ENCODE assay signal across 20 cellular contexts in genomic region chr9:38090170-38090569, GRCh38. TPM values are rescaled to one million over a fixed set of nuclear protein-coding genes. Genes with fewer than 3 reads are reported as not detected.
A peak's percentile ranks its signal among the peaks of the same experiment; 100 is the strongest.
DNase-seq lines count a peak whose midpoint lies in the region; ATAC-seq, FAIRE-seq and TF ChIP-seq lines count a peak whose summit lies in the region.
"Had no signal": no experiment of that assay in that cellular context is flagged by ENCODE, and none has a peak within 500 bp of the region (broad histone marks: within the 10 kb centered on the region; RNA-seq: fewer than 3 reads in every experiment).

No MANE protein-coding gene starts in this region.

- peaks cover 31% of the 10 kb centered on the region for H3K4me1 Mint-ChIP-seq in GM23338

- TF ChIP-seq POLR2A in K562 (conservative IDR thresholded peaks at IDR 0.05) (no peak), spleen (IDR thresholded peaks at IDR 0.05) (no peak)

- no peak overlapping the region for H3K4me3 Mint-ChIP-seq in GM23338
- H3K4me3 Mint-ChIP-seq: CD4-positive, alpha-beta T cell had no signal

- H3K27ac Mint-ChIP-seq in GM23338, result no peak overlapping the region
- H3K27ac Mint-ChIP-seq: CD4-positive, alpha-beta T cell had no signal

- no peak for TF ChIP-seq EP300 in K562 (IDR thresholded peaks at IDR 0.05; ENCODE audit: low read length)

- H3K27ac ChIP-seq in GM23338 (ENCODE audit: low read depth) (no peak overlapping the region), K562 (ENCODE audit: extremely low read depth, low read depth, low read length) (no peak overlapping the region), spleen (no peak overlapping the region)
- H3K27ac ChIP-seq: BLaER1, SJSA1 had no signal

- H3K4me1 ChIP-seq in GM23338 (ENCODE audit: insufficient read depth), result peaks cover 13% of the 10 kb centered on the region; the same call in 1 of the 2 replicates
- H3K4me1 ChIP-seq in K562 (replicated peaks in 1 of 2; ENCODE audit: control insufficient read depth in 2 of 2, insufficient read depth in 2 of 2, low read length in 2 of 2), result no peaks in the 10 kb centered on the region
- peaks cover 0 to 16% (median 3%) of the 10 kb centered on the region in 6 donors for H3K4me1 ChIP-seq in spleen
- H3K4me1 ChIP-seq: SJSA1 had no signal

- H3K27me3 ChIP-seq in GM23338 (ENCODE audit: insufficient read depth), result no peaks in the 10 kb centered on the region
- H3K27me3 ChIP-seq in K562 (ENCODE audit: control insufficient read depth in 2 of 2, insufficient read depth in 2 of 2, low read length in 2 of 2), result peaks cover 0 to 9% of the 10 kb centered on the region in 2 experiments; a peak in 3 of 5 replicates
- H3K27me3 ChIP-seq in spleen (replicated peaks in 1 of 7), result no peaks in the 10 kb centered on the region
- H3K27me3 ChIP-seq: BLaER1, SJSA1 had no signal

- H3K36me3 Mint-ChIP-seq in GM23338 (ENCODE audit: low read depth), result no peaks in the 10 kb centered on the region

- POLR2A ChIA-PET in K562 (lab: Yijun Ruan, JAX), result interaction anchor here (1.2 kb wide), 1 partner anchor 11 kb away, joined by 3 read pairs; no protein-coding TSS in a partner anchor

- TF ChIP-seq CTCF in GM12865 (IDR thresholded peaks at IDR 0.05; ENCODE audit: insufficient read depth, low read depth, low read length, missing control alignments), result no peak
- no peak for TF ChIP-seq CTCF in GM23338 (conservative IDR thresholded peaks at IDR 0.05; ENCODE audit: low read depth in 2 of 2)
- no peak for TF ChIP-seq CTCF in K562 (IDR thresholded peaks at IDR 0.05 in 2 of 3, conservative IDR thresholded peaks at IDR 0.05 in 1 of 3; ENCODE audit: insufficient read depth in 2 of 3, low read depth in 1 of 3, low read length in 3 of 3)
- no peak for TF ChIP-seq CTCF in spleen (IDR thresholded peaks at IDR 0.05 in 8 of 11, conservative IDR thresholded peaks at IDR 0.05 in 3 of 11)

- 5% methylated on average over 9 of the region's 9 CpGs for WGBS in K562 (ENCODE audit: insufficient coverage, low coverage, missing lambda C conversion rate)
- 68 to 79% (median 72%) methylated on average over 9 of the region's 9 CpGs for WGBS in spleen, 5 donors

- in situ Hi-C loops in K562 (cut with MboI), result no loop called here

- ATAC-seq in GM23338 (no peak), K562 (no peak), SK-N-SH treated with all-trans-retinoic acid at 6 μM for 48 hours (no peak)
- ATAC-seq: Panc1 had no signal

- no peaks in the 10 kb centered on the region for H3K9me3 Mint-ChIP-seq in GM23338
- H3K9me3 Mint-ChIP-seq: CD4-positive, alpha-beta T cell had no signal

- no peaks in the 10 kb centered on the region for H3F3A ChIP-seq in GM23338 (replicated peaks; ENCODE audit: low read depth)

- H3K27me3 Mint-ChIP-seq in GM23338 (ENCODE audit: insufficient read depth, low read depth, poor library complexity), result peaks cover 9% of the 10 kb centered on the region

- H3K9ac ChIP-seq in K562 (ENCODE audit: insufficient read depth in 1 of 2, low read depth in 2 of 2, low read length in 2 of 2), result no peak overlapping the region
- H3K9ac ChIP-seq: BLaER1 had no signal

- H4K20me1 ChIP-seq in GM23338 (replicated peaks; ENCODE audit: insufficient read depth), result no peaks in the 10 kb centered on the region
- H4K20me1 ChIP-seq in K562 (replicated peaks; ENCODE audit: control insufficient read depth, insufficient read depth, low read length), result no peaks in the 10 kb centered on the region
- H4K20me1 ChIP-seq: BLaER1 had no signal

- DNase-seq in GM12865 (ENCODE audit: low read depth) (peak; percentile 81), GM23338 (ENCODE audit: low spot score) (no peak), K562 (ENCODE audit: extremely low read depth in 1 of 4, low spot score in 3 of 4) (no peak), spleen (peak; percentile 25), midbrain (lab: John Stamatoyannopoulos, UW) (no peak), NCI-H2171 treated with DMSO at 0.1 percent for 48 hours (lab: John Stamatoyannopoulos, UW) (no peak)
- DNase-seq: CD4-positive, alpha-beta T cell; COR-L47; DMS 273 treated with DMSO at 0.1 percent for 48 hours; DMS79 treated with DMSO at 0.1 percent for 48 hours; Kasumi-1; NCI-H1417; NCI-H187; NCI-H69; NK-92 treated with Interleukin-12 subunit alpha and Interleukin-12 subunit beta, amount 100 ng/mL, for 24 hours had no signal

- no peaks in the 10 kb centered on the region for H3K9me1 ChIP-seq in K562 (ENCODE audit: control insufficient read depth, insufficient read depth, low read length)

- CTCF ChIA-PET in K562 (lab: Yijun Ruan, JAX; ENCODE audit: low intra/inter-chr PET ratio), result interaction anchor here (0.7 to 1.1 kb wide), 3 partner anchors 20 to 749 kb away, joined by 3 to 4 read pairs (median 3); no protein-coding TSS in a partner anchor

- no peaks in the 10 kb centered on the region for H3K36me3 ChIP-seq in GM23338 (ENCODE audit: insufficient read depth)
- no peaks in the 10 kb centered on the region for H3K36me3 ChIP-seq in K562 (ENCODE audit: control insufficient read depth, insufficient read depth, low read length)
- no peaks in the 10 kb centered on the region for H3K36me3 ChIP-seq in spleen
- H3K36me3 ChIP-seq: BLaER1, SJSA1 had no signal

- peak overlapping the region; percentile 74; the same call in 1 of the 2 replicates for H2AFZ ChIP-seq in GM23338
- H2AFZ ChIP-seq in K562 (ENCODE audit: low read depth, low read length), result no peak overlapping the region

- no TSS peak for BruUV-seq in K562 (replicated peaks; lab: Mats Ljungman, UMichigan)

- H3K4me3 ChIP-seq in GM12865 (ENCODE audit: low read depth, low read length) (no peak overlapping the region), GM23338 (no peak overlapping the region), K562 (no peak overlapping the region), spleen (no peak overlapping the region)
- H3K4me3 ChIP-seq: BLaER1, SJSA1 had no signal

- no peaks in the 10 kb centered on the region for H3K9me3 ChIP-seq in K562 (replicated peaks; ENCODE audit: control insufficient read depth, insufficient read depth, low read depth, low read length)
- no peaks in the 10 kb centered on the region for H3K9me3 ChIP-seq in spleen
- H3K9me3 ChIP-seq: BLaER1, SJSA1 had no signal

- no peaks in the 10 kb centered on the region for H3K9me2 ChIP-seq in GM23338 (ENCODE audit: insufficient read depth)

- FAIRE-seq in K562 (lab: Jason Lieb, UNC), result no peak
- FAIRE-seq: H1 had no signal

- TF ChIP-seq RAD21 in K562 (CRISPR knock-in tag; conservative IDR thresholded peaks at IDR 0.05 in 1 of 2, IDR thresholded peaks at IDR 0.05 in 1 of 2), result no peak

- intact Hi-C loops in K562 (cut with micrococcal nuclease) (no loop called here), spleen (cut with DNase I; ENCODE audit: low total_unique reads) (no loop called here)

- no peaks in the 10 kb centered on the region for H3K79me2 ChIP-seq in GM23338 (replicated peaks; ENCODE audit: insufficient read depth)
- no peaks in the 10 kb centered on the region for H3K79me2 ChIP-seq in K562 (ENCODE audit: control insufficient read depth, insufficient read depth, low read length)

- H3K4me2 ChIP-seq in GM23338 (peak overlapping the region; percentile 43; the same call in 1 of the 2 replicates), K562 (ENCODE audit: insufficient read depth, low read length) (no peak overlapping the region)
- H3K4me2 ChIP-seq: BLaER1 had no signal

TF ChIP-seq in GM23338, 12 proteins besides CTCF, POLR2A, EP300 and RAD21:
- TF ChIP-seq CREB1 (CRISPR knock-in tag; IDR thresholded peaks at IDR 0.05; ENCODE audit: low read depth) (no peak), EZH2 (IDR thresholded peaks at IDR 0.05; ENCODE audit: low read depth, unreplicated experiment) (no peak)

TF ChIP-seq in K562, 482 proteins besides CTCF, POLR2A, EP300 and RAD21 (continues in another document):
- TF ChIP-seq ZNF316 (IDR thresholded peaks at IDR 0.05) (peak; percentile 58; the same call in 1 of the 2 replicates), ZNF764 (CRISPR knock-in tag; IDR thresholded peaks at IDR 0.05; ENCODE audit: low read depth) (no peak), MAFG (tag; conservative IDR thresholded peaks at IDR 0.05) (0 out of 2 replicates have a peak, but pooled peaks have one; percentile 7), MEIS2 (IDR thresholded peaks at IDR 0.05; ENCODE audit: partially characterized antibody) (peak; percentile 35), HMGN3 (IDR thresholded peaks at IDR 0.05; ENCODE audit: borderline replicate concordance, extremely low read depth, insufficient read length, low read depth, low read length) (no peak)

TF ChIP-seq in SK-N-SH treated with all-trans-retinoic acid at 6 μM for 48 hours, 23 proteins besides CTCF, POLR2A, EP300 and RAD21 (continues in another document):
- TF ChIP-seq SNAI2 (CRISPR knock-in tag; IDR thresholded peaks at IDR 0.05), result no peak

RNA-seq across cellular contexts. Expression of gene SHB, which starts 21.1 kb away (rescaled TPM):
- 8.4 and 14.0 TPM in 2 replicates for total RNA-seq in GM23338 (2014; rRNA removed; shearing (Covaris generic))
- polyA plus RNA-seq in GM23338 (2016; fragmentation: Nextera tagmentation; extraction: Ambion mirVana), result 1.5 and 1.7 TPM in 2 replicates
- total RNA-seq in K562 (2011; cell fraction: chromatin; rRNA removed; ENCODE audit: low replicate concordance), result 6.5 and 13.7 TPM in 2 replicates
- total RNA-seq in K562 (2011; cell fraction: nucleolus; rRNA removed), result 10.4 and 10.7 TPM in 2 replicates
- 6.3 and 8.7 TPM in 2 replicates for total RNA-seq in K562 (2011; cell fraction: nucleoplasm; rRNA removed)
- total RNA-seq in K562 (2014; rRNA removed), result 11.7 and 12.8 TPM in 2 replicates
- 3.8 and 4.0 TPM in 2 replicates for total RNA-seq in K562 (2014; rRNA removed; fragmentation: Illumina TruSeq; extraction: Trizol)
- total RNA-seq in K562 (2015; rRNA removed; fragmentation: Illumina TruSeq; extraction: Trizol), result 5.1 and 5.3 TPM in 2 replicates
- total RNA-seq in K562 (2021), result 15.4 and 16.0 TPM in 2 replicates
- 3.4 and 5.1 TPM in 2 replicates for polyA plus RNA-seq in K562 (2011; rRNA removed)
- 4.1 and 8.5 TPM in 2 replicates for polyA plus RNA-seq in K562 (2011; cell fraction: cytosol; rRNA removed)
- polyA plus RNA-seq in K562 (2011; cell fraction: nucleus; rRNA removed), result 4.9 and 8.5 TPM in 2 replicates
- 8.2 and 8.9 TPM in 2 replicates for polyA plus RNA-seq in K562 (2012)
- polyA plus RNA-seq in K562 (2014; fragmentation: Illumina TruSeq; extraction: Trizol), result 9.6 TPM in 2 replicates
- polyA plus RNA-seq in K562 (2014; fragmentation: Nextera tagmentation; extraction: Ambion mirVana), result 1 to 10 TPM in 1 of 2 experiments, under 1 TPM in 1; 0.78 to 1.0 TPM
- 6.0 and 7.5 TPM in 2 replicates for polyA plus RNA-seq in K562 (2014; rRNA removed)
- polyA minus RNA-seq in K562 (2011; rRNA and poly(A)+ RNA removed), result 4.6 and 5.7 TPM in 2 replicates
- polyA minus RNA-seq in K562 (2011; cell fraction: cytosol; rRNA and poly(A)+ RNA removed), result 7.4 and 12.6 TPM in 2 replicates
- 6.3 and 6.4 TPM in 2 replicates for polyA minus RNA-seq in K562 (2011; cell fraction: nucleus; rRNA and poly(A)+ RNA removed)
- 10 to 100 TPM in 3 of 7 donors, 1 to 10 TPM in 4; 5.3 to 20.5 (median 8.5) TPM for total RNA-seq in spleen
- 1 to 10 TPM; 1.2 to 4.4 (median 1.7) TPM for polyA plus RNA-seq in spleen

Comparison
In these comparisons a context has a peak if more than half of its experiments do, and no peak if none do; other contexts are left out.
1. DNase-seq: peak in GM12865 (single experiment) and spleen (single experiment); none in GM23338 (single experiment), K562 (0 of 4), midbrain (single experiment) and NCI-H2171 treated with DMSO at 0.1 percent for 48 hours (single experiment).